In the genomic region with DNA sequence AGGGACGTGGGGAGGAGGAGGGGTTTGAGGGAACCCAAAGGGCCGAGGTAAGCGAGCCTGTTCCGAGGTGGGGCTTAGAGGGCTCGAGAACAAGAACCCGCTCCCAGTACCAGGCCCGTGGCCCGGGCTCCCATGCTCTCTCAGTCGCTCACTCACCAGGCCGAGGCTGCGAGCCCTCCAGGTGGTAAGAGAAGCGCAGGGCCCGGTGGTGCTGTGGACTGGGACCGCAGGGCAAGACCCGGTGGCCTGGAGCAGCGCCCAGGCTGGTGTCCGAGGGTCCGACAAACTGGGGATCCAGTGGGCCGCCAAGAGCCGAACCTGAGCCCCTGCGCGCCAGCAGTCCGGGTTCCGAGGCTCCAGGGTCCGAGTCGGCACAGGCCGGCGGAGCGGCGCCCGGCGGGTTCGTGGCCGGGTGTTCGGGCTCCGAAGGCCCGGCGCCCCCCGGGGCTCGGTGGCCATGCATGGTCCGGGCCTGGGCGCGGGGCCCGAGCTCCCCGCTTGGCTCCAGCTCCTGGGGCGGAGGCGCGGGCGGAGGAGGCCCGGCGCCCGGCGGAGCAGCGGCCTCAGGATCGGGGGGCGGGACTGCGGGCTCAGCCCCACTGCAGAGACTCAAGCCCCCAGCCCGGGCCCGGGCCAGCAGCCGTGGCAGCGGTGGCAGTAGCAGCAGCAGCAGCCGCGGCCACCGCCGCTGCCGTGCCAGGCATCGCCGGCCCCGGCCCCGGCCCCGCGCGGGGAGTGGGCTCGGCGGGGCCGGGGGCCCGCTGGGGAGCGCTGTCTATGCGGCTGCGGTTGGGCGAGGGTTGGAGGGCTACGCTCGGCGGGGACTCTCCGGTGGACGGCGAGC, we compare ENCODE assay signal across 7 cellular contexts. TPM values are rescaled to one million over a fixed set of nuclear protein-coding genes. Genes with fewer than 3 reads are reported as not detected.
A peak's percentile ranks its signal among the peaks of the same experiment; 100 is the strongest.
DNase-seq lines count a peak whose midpoint lies in the region; ATAC-seq and TF ChIP-seq lines count a peak whose summit lies in the region.

No MANE protein-coding gene starts in this region.

- peaks cover 7% of the 10 kb centered on the region for H3F3A ChIP-seq in SK-N-SH (replicated peaks; ENCODE audit: insufficient read depth)

- H3K4me3 ChIP-seq in H7 (ENCODE audit: insufficient read depth, low read depth, low read length) (peak overlapping the region; percentile 72), SK-N-SH (ENCODE audit: low read depth in 2 of 2, low read length in 1 of 2) (peak overlapping the region; percentile 62 to 63), esophagus squamous epithelium (peak overlapping the region; percentile 55 to 74 (median 64))

- H3K4me3 Mint-ChIP-seq in neural crest cell: peak overlapping the region; percentile 89

- POLR2A ChIA-PET in SK-N-SH (lab: Yijun Ruan, JAX): interaction anchor here (0.6 to 1.2 kb wide), 2 partner anchors 144 to 315 kb away, joined by 3 to 4 read pairs; no protein-coding TSS in a partner anchor

- DNase-seq in H7 (peak; percentile 74), SK-N-SH (peak; percentile 73), esophagus squamous epithelium (lab: John Stamatoyannopoulos, UW) (no peak), neural crest cell (ENCODE audit: low read depth, low spot score) (no peak), DMS153 treated with DMSO at 0.1 percent for 48 hours (lab: John Stamatoyannopoulos, UW; ENCODE audit: unreplicated experiment) (no peak)

- no peaks in the 10 kb centered on the region for H3K27me3 ChIP-seq in H7 (ENCODE audit: control insufficient read depth, insufficient read depth, low read length)
- peaks cover 12% of the 10 kb centered on the region; the same call in 1 of the 2 replicates for H3K27me3 ChIP-seq in SK-N-SH (ENCODE audit: insufficient read depth)
- no peaks in the 10 kb centered on the region for H3K27me3 ChIP-seq in esophagus squamous epithelium

- 4% methylated on average over 7 of the region's 87 CpGs for WGBS in SK-N-SH (ENCODE audit: low lambda C conversion rate)
- WGBS in esophagus squamous epithelium, 2 donors: 35% methylated on average over 11 of the region's 87 CpGs; no CpG with 5 or more reads in 1 of the 2 donors

- H3K4me2 ChIP-seq in SK-N-SH: peak overlapping the region; percentile 63

- H2AFZ ChIP-seq in SK-N-SH (ENCODE audit: low read depth): peak overlapping the region; percentile 79; the same call in 1 of the 2 replicates

- no peak for ATAC-seq in GM21529 (IDR thresholded peaks at IDR 0.05; ENCODE audit: unreplicated experiment)
- ATAC-seq in GM19328 (IDR thresholded peaks at IDR 0.05; ENCODE audit: unreplicated experiment): no peak

- peak overlapping the region; percentile 64 for H3K27ac Mint-ChIP-seq in neural crest cell (ENCODE audit: unreplicated experiment)

- H3K79me2 ChIP-seq in SK-N-SH (ENCODE audit: insufficient read depth): peaks cover 46% of the 10 kb centered on the region

- H3K27me3 Mint-ChIP-seq in neural crest cell (ENCODE audit: low read depth): no peaks in the 10 kb centered on the region

- TF ChIP-seq RAD21 in SK-N-SH (IDR thresholded peaks at IDR 0.05; ENCODE audit: low read length): no peak

- intact Hi-C loops in esophagus squamous epithelium (cut with DNase I): no loop called here

- H3K4me1 Mint-ChIP-seq in neural crest cell: peaks cover 49% of the 10 kb centered on the region

- H3K4me1 ChIP-seq in SK-N-SH (ENCODE audit: control insufficient read depth in 1 of 2, insufficient read depth in 2 of 2, low read depth in 1 of 2, low read length in 1 of 2) (peaks cover 0 to 10% of the 10 kb centered on the region in 2 experiments; a peak in 1 of 4 replicates), esophagus squamous epithelium (peaks cover 0 to 39% (median 3%) of the 10 kb centered on the region in 3 donors)

- H3K9me3 Mint-ChIP-seq in neural crest cell: peaks cover 11% of the 10 kb centered on the region

- TF ChIP-seq CTCF in SK-N-SH (IDR thresholded peaks at IDR 0.05) (no peak), esophagus squamous epithelium (IDR thresholded peaks at IDR 0.05) (no peak), neural crest cell (conservative IDR thresholded peaks at IDR 0.05) (no peak)

- TF ChIP-seq POLR2A in esophagus squamous epithelium (IDR thresholded peaks at IDR 0.05): no peak

- no peaks in the 10 kb centered on the region for H3K9me2 ChIP-seq in SK-N-SH

- peaks cover 11% of the 10 kb centered on the region for H3K36me3 Mint-ChIP-seq in neural crest cell (ENCODE audit: low read depth)

- H3K36me3 ChIP-seq in H7 (replicated peaks; ENCODE audit: control insufficient read depth, insufficient read depth, low read length) (no peaks in the 10 kb centered on the region; the same call in 1 of the 2 replicates), SK-N-SH (replicated peaks in 1 of 2; ENCODE audit: control insufficient read depth in 1 of 2, insufficient read depth in 2 of 2, low read length in 1 of 2) (no peaks in the 10 kb centered on the region), esophagus squamous epithelium (no peaks in the 10 kb centered on the region)

- CTCF ChIA-PET in SK-N-SH (lab: Yijun Ruan, JAX): no interaction called here

- TF ChIP-seq EP300 in SK-N-SH (IDR thresholded peaks at IDR 0.05; ENCODE audit: borderline replicate concordance in 1 of 2, low read depth in 1 of 2, low read length in 1 of 2): no peak

- no peaks in the 10 kb centered on the region for H3K9me3 ChIP-seq in SK-N-SH
- H3K9me3 ChIP-seq in esophagus squamous epithelium: no peaks in the 10 kb centered on the region

- H4K20me1 ChIP-seq in SK-N-SH (ENCODE audit: insufficient read depth): no peaks in the 10 kb centered on the region

- peak overlapping the region; percentile 76 for H3K9ac ChIP-seq in SK-N-SH

- peak overlapping the region; percentile 51 to 72 for H3K27ac ChIP-seq in SK-N-SH (ENCODE audit: low read depth in 2 of 2, low read length in 1 of 2)
- H3K27ac ChIP-seq in esophagus squamous epithelium: peak overlapping the region; percentile 75 to 88 (median 80)

TF ChIP-seq in SK-N-SH, 30 proteins besides CTCF, POLR2A, EP300 and RAD21 (continues in another document):
- TF ChIP-seq NFIC (IDR thresholded peaks at IDR 0.05; ENCODE audit: borderline replicate concordance) (no peak), REST (IDR thresholded peaks at IDR 0.05; ENCODE audit: low read depth, low read length) (no peak), JUND (IDR thresholded peaks at IDR 0.05) (no peak), IRF3 (IDR thresholded peaks at IDR 0.05; ENCODE audit: low read depth, low read length) (no peak), FOSL2 (IDR thresholded peaks at IDR 0.05; ENCODE audit: borderline replicate concordance, low read depth) (no peak), TEAD4 (IDR thresholded peaks at IDR 0.05; ENCODE audit: borderline replicate concordance, insufficient read depth) (no peak), RXRA (IDR thresholded peaks at IDR 0.05; ENCODE audit: borderline replicate concordance, low read depth) (no peak)

RNA-seq across cellular contexts. Expression of gene FGD1, which starts 0.8 kb away (rescaled TPM):
- 22.4 and 22.9 TPM in 2 replicates for total RNA-seq in H7 (2014; rRNA removed; shearing (Covaris generic))
- polyA plus RNA-seq in SK-N-SH (2012; rRNA removed): 3.3 and 6.3 TPM in 2 replicates
- 4.1 and 6.3 TPM in 2 replicates for polyA plus RNA-seq in SK-N-SH (2012; cell fraction: cytosol; rRNA removed)
- 10.8 and 13.4 TPM in 2 replicates for polyA plus RNA-seq in SK-N-SH (2012; cell fraction: nucleus; rRNA removed)
- total RNA-seq in esophagus squamous epithelium (1 to 10 TPM; 4.4 to 7.5 (median 5.5) TPM), neural crest cell (34.0 and 36.6 TPM in 2 replicates)

RNA-seq across cellular contexts. Expression of gene GNL3L, which starts 34.8 kb away (rescaled TPM):
- 28.1 and 31.9 TPM in 2 replicates for total RNA-seq in H7 (2014; rRNA removed; shearing (Covaris generic))
- 16.3 and 19.4 TPM in 2 replicates for polyA plus RNA-seq in SK-N-SH (2012; rRNA removed)
- 12.0 and 15.0 TPM in 2 replicates for polyA plus RNA-seq in SK-N-SH (2012; cell fraction: cytosol; rRNA removed)
- 21.6 and 27.8 TPM in 2 replicates for polyA plus RNA-seq in SK-N-SH (2012; cell fraction: nucleus; rRNA removed)
- total RNA-seq in esophagus squamous epithelium (10 to 100 TPM; 21.2 to 34.8 (median 24.4) TPM), neural crest cell (52.9 and 53.3 TPM in 2 replicates)

RNA-seq across cellular contexts. Expression of gene TSR2, which starts 55.0 kb away (rescaled TPM):
- total RNA-seq in H7 (2014; rRNA removed; shearing (Covaris generic)): 16.2 and 16.3 TPM in 2 replicates
- 23.7 and 32.8 TPM in 2 replicates for polyA plus RNA-seq in SK-N-SH (2012; rRNA removed)
- 37.7 and 44.8 TPM in 2 replicates for polyA plus RNA-seq in SK-N-SH (2012; cell fraction: cytosol; rRNA removed)
- 14.6 and 16.1 TPM in 2 replicates for polyA plus RNA-seq in SK-N-SH (2012; cell fraction: nucleus; rRNA removed)
- total RNA-seq in esophagus squamous epithelium: 10 to 100 TPM; 10.7 to 19.8 (median 14.7) TPM
- total RNA-seq in neural crest cell: 39.3 and 40.2 TPM in 2 replicates

Comparison
In these comparisons a context has a peak if more than half of its experiments do, and no peak if none do; other contexts are left out.
1. DNase-seq: peak in H7 (single experiment) and SK-N-SH (single experiment); none in esophagus squamous epithelium (single experiment), neural crest cell (single experiment) and DMS153 treated with DMSO at 0.1 percent for 48 hours (single experiment).
2. Peak in every context shown above with its lines, with median percentiles within 50 percentile points of each other: H3K4me3 ChIP-seq.